Comparison of ENCODE assay signal across 8 cellular contexts in the genomic region with DNA sequence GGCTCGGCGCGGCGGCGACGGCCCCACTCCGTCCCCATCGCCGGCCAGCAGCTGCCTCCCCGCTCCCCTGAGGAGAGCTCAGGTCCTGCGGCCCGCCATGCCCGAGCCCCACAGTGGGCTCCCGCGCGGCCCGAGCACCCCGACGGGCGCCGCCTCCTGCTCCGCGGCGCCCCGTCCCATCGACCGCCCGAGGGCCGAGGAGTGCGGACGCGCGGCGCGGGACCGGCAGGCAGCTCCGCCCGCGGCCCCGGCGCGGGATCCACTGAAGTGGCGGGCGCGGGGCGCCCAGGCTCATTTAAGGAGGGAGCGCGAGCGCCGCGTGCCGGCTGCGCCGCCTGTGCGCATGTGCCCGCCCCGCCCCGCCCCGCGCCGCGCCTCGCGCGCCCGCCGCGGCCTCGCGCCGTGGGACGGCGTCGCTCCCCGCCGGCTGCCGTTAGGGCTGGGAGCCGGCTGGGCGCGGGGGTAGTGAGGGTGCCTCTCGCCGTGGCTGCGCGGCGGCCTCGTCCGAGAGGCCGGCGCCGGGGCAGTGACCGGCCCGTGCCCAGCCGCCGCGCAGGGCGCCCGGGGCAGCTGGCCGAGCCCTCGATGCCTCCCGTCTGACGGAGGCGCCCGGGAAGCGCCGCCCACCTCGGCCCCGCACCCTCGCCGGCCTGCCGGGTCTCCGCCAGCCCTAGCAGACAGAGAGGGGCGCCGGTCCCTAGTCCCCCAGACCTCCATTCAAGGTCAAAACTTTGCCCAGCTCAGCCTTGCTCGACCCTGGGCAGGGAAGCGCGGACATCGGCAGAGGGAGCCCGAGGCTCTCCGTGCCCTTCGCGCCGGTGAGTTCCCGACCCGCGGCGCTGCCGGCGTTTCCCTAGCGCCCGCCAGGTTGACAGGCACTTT. TPM values are rescaled to one million over a fixed set of nuclear protein-coding genes. Genes with fewer than 3 reads are reported as not detected.
DNase-seq lines count a peak whose midpoint lies in the region; ATAC-seq and TF ChIP-seq lines count a peak whose summit lies in the region.

A gene with protein sequence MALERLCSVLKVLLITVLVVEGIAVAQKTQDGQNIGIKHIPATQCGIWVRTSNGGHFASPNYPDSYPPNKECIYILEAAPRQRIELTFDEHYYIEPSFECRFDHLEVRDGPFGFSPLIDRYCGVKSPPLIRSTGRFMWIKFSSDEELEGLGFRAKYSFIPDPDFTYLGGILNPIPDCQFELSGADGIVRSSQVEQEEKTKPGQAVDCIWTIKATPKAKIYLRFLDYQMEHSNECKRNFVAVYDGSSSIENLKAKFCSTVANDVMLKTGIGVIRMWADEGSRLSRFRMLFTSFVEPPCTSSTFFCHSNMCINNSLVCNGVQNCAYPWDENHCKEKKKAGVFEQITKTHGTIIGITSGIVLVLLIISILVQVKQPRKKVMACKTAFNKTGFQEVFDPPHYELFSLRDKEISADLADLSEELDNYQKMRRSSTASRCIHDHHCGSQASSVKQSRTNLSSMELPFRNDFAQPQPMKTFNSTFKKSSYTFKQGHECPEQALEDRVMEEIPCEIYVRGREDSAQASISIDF (minus strand): TSS at position 269 of the 882 bp plus-strand sequence. CDS start 333 bp downstream, outside the sequence.

- H3K27ac Mint-ChIP-seq in memory B cell, result no peak within 1 kb of the TSS

- peak within 1 kb of the TSS; percentile 68 for H3K4me3 ChIP-seq in AG04450 (ENCODE audit: low read depth, low read length)
- peak within 1 kb of the TSS; percentile 62 for H3K4me3 ChIP-seq in ectodermal cell (ENCODE audit: insufficient read depth, low read depth, low read length)

- H3K36me3 ChIP-seq in ectodermal cell (ENCODE audit: control insufficient read depth, insufficient read depth, low read length), result no peaks in the 10 kb centered on the region

- H3K4me3 Mint-ChIP-seq in memory B cell, result peak within 1 kb of the TSS; percentile 91

- POLR2A ChIA-PET in AG04450 (lab: Yijun Ruan, JAX), result interaction anchor here (0.7 to 1.3 kb wide), 3 partner anchors 106 to 979 kb away, joined by 3 read pairs; a partner anchor contains a TSS

- H3K27me3 Mint-ChIP-seq in memory B cell, result no peaks in the 10 kb centered on the region

- 0 to 1% methylated on average over 130 of the region's 130 CpGs for WGBS in ectodermal cell, 2 experiments

- no peaks in the 10 kb centered on the region for H3K9me3 ChIP-seq in AG04450 (ENCODE audit: control insufficient read depth, insufficient read depth, low read length)
- H3K9me3 ChIP-seq in ectodermal cell (ENCODE audit: control insufficient read depth, low read length), result no peaks in the 10 kb centered on the region

- H3K9me3 Mint-ChIP-seq in memory B cell, result no peaks in the 10 kb centered on the region

- H3K4me1 ChIP-seq in ectodermal cell (ENCODE audit: control insufficient read depth, insufficient read depth, low read length), result peaks cover 15% of the 10 kb centered on the region

- H3K36me3 Mint-ChIP-seq in memory B cell, result no peaks in the 10 kb centered on the region

- TF ChIP-seq POLR2A in GM18526 (IDR thresholded peaks at IDR 0.05; ENCODE audit: extremely low read depth, insufficient read length), result peak; percentile 87

- H3K4me1 Mint-ChIP-seq in memory B cell, result peaks cover 13% of the 10 kb centered on the region

- peak; percentile 67 for TF ChIP-seq CTCF in AG04450 (IDR thresholded peaks at IDR 0.05; ENCODE audit: low read depth, low read length)

- DNase-seq in AG04450 (ENCODE audit: low read depth, low spot score) (no peak), NCI-H510A (lab: John Stamatoyannopoulos, UW) (peak; percentile 46), memory B cell (ENCODE audit: low spot score in 2 of 2) (peak; percentile 63 to 86)
- peak; percentile 54 to 57 for DNase-seq in activated CD4-positive, alpha-beta T cell treated with anti-CD3 and anti-CD28 coated beads, Interleukin-2, amount 50 U/mL, for 4 hours
- peak; percentile 24 to 43 for DNase-seq in stimulated activated CD8-positive, alpha-beta memory T cell treated with anti-CD3 and anti-CD28 coated beads, Interleukin-2, amount 100 ng/mL, for 1 hour (ENCODE audit: low read depth in 2 of 2)

- peak; percentile 56 for ATAC-seq in HG03025 (IDR thresholded peaks at IDR 0.05; ENCODE audit: low FRiP score, unreplicated experiment)
- ATAC-seq in memory B cell (ENCODE audit: low read depth), result peak; percentile 72

- H3K27me3 ChIP-seq in AG04450 (ENCODE audit: control insufficient read depth, insufficient read depth, low read length) (no peaks in the 10 kb centered on the region), ectodermal cell (ENCODE audit: control insufficient read depth, insufficient read depth, low read length, poor library complexity, severe bottlenecking) (peaks cover 30% of the 10 kb centered on the region)

- CTCF ChIA-PET in AG04450 (lab: Charles Lee), result interaction anchor here (0.5 to 6.5 kb wide), 27 partner anchors 9 to 1450 kb away, joined by 3 to 99 read pairs (median 3); a partner anchor contains a TSS

- peak within 1 kb of the TSS; percentile 25 for H3K27ac ChIP-seq in AG04450 (ENCODE audit: low read depth, low read length)
- H3K27ac ChIP-seq in ectodermal cell (ENCODE audit: insufficient read depth, low read depth, low read length, poor library complexity, severe bottlenecking), result peak within 1 kb of the TSS; percentile 36

RNA-seq across cellular contexts. Expression of the gene that starts here (rescaled TPM):
- 36.5 and 42.2 TPM in 2 replicates for polyA plus RNA-seq in AG04450 (2011; rRNA removed)
- 19.9 and 22.9 TPM in 2 replicates for polyA minus RNA-seq in AG04450 (2011; rRNA and poly(A)+ RNA removed)
- polyA plus RNA-seq in ectodermal cell (2013, experiment 1 of 4), result 57.9 TPM
- polyA plus RNA-seq in ectodermal cell (2013, experiment 2 of 4), result 58.1 TPM
- 33.7 TPM for polyA plus RNA-seq in ectodermal cell (2013, experiment 3 of 4)
- polyA plus RNA-seq in ectodermal cell (2013, experiment 4 of 4), result 33.4 TPM
